14 cellular contexts compared by ENCODE assay signal in the genomic region with DNA sequence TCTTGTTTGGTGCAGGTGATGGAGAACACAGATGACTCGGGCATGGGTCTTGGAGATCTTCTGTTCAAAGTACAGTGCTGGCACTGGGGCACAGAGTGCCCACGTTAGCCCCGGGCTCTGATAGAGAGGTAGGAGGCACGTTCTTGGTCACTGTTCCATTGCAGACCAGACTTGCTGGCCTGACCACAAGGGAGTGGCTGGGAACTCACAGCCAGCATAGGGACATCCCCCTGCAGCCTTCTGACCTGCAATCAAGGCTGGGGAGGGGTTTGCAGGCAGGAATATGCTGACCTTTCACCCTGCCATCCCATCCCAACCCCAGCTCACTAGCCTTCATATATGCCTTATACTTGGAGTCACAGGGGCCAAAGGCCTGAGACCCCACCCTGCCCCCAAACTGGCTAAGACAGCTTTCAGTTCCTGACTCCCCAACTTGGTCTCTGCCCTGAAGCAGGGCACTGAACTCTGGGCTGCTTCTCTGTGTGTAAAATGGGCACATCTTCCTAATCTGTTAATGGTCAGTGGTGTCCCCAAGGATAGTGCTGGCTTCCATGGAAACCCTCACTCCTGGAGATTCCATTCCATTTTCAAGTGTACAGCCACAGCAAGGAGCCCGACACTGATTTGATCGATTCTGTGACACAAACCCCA. TPM values are rescaled to one million over a fixed set of nuclear protein-coding genes. Genes with fewer than 3 reads are reported as not detected.
DNase-seq lines count a peak whose midpoint lies in the region; ATAC-seq, FAIRE-seq and TF ChIP-seq lines count a peak whose summit lies in the region.
"Had no signal": no experiment of that assay in that cellular context is flagged by ENCODE, and none has a peak within 500 bp of the region (broad histone marks: within the 10 kb centered on the region; RNA-seq: fewer than 3 reads in every experiment).

No MANE protein-coding gene starts in this region.

- H3K4me1 Mint-ChIP-seq in astrocyte (ENCODE audit: low read depth, unreplicated experiment), result peaks cover 4% of the 10 kb centered on the region
- H3K4me1 Mint-ChIP-seq in mesothelial cell of epicardium, result peaks cover 15% of the 10 kb centered on the region

- H4K20me1 ChIP-seq in astrocyte (ENCODE audit: insufficient read depth, low read length), result peaks cover 55% of the 10 kb centered on the region
- no peaks in the 10 kb centered on the region for H4K20me1 ChIP-seq in GM23248 (ENCODE audit: insufficient read depth)

- no peak for ATAC-seq in body of pancreas

- no peak overlapping the region for H3K4me3 Mint-ChIP-seq in astrocyte (ENCODE audit: unreplicated experiment)
- no peak overlapping the region for H3K4me3 Mint-ChIP-seq in mesothelial cell of epicardium

- H3K36me3 Mint-ChIP-seq in astrocyte (ENCODE audit: low read depth, unreplicated experiment), result peaks cover 14% of the 10 kb centered on the region
- peaks cover 9% of the 10 kb centered on the region for H3K36me3 Mint-ChIP-seq in mesothelial cell of epicardium

- no peak overlapping the region for H3K9ac ChIP-seq in astrocyte (ENCODE audit: low read length)
- H3K9ac ChIP-seq in GM23248, result no peak overlapping the region

- H3K27me3 Mint-ChIP-seq in astrocyte (ENCODE audit: low read depth, unreplicated experiment) (no peaks in the 10 kb centered on the region), mesothelial cell of epicardium (ENCODE audit: low read depth) (no peaks in the 10 kb centered on the region)

- H3K9me2 ChIP-seq in GM23248 (ENCODE audit: insufficient read depth), result no peaks in the 10 kb centered on the region

- H3K4me1 ChIP-seq in astrocyte (ENCODE audit: insufficient read depth, low read length), result peaks cover 4% of the 10 kb centered on the region
- peaks cover 31% of the 10 kb centered on the region for H3K4me1 ChIP-seq in body of pancreas
- H3K4me1 ChIP-seq in GM23248 (ENCODE audit: insufficient read depth), result peaks cover 8% of the 10 kb centered on the region; the same call in 1 of the 2 replicates

- peaks cover 43% of the 10 kb centered on the region for H3K79me2 ChIP-seq in astrocyte (ENCODE audit: insufficient read depth, low read length)
- H3K79me2 ChIP-seq in GM23248 (ENCODE audit: insufficient read depth), result peaks cover 44% of the 10 kb centered on the region

- FAIRE-seq in astrocyte (lab: Jason Lieb, UNC), result no peak
- FAIRE-seq: islet of Langerhans had no signal

- H3K36me3 ChIP-seq in astrocyte (ENCODE audit: insufficient read depth, low read length) (peaks cover 38% of the 10 kb centered on the region), body of pancreas (replicated peaks in 1 of 2; ENCODE audit: insufficient read depth in 1 of 2, low read depth in 2 of 2) (peaks cover 30 to 50% of the 10 kb centered on the region in 2 donors), GM23248 (ENCODE audit: low read depth) (peaks cover 16% of the 10 kb centered on the region; the same call in 1 of the 2 replicates)

- H3K4me2 ChIP-seq in astrocyte (ENCODE audit: low read length), result no peak overlapping the region
- H3K4me2 ChIP-seq in GM23248 (ENCODE audit: unreplicated experiment), result no peak overlapping the region
- H3K4me2 ChIP-seq: PC-9 had no signal

- H3K9me3 Mint-ChIP-seq in astrocyte (ENCODE audit: unreplicated experiment) (no peaks in the 10 kb centered on the region), mesothelial cell of epicardium (no peaks in the 10 kb centered on the region)

- intact Hi-C loops in body of pancreas (cut with DNase I), result no loop called here

- H3K9me3 ChIP-seq in astrocyte (ENCODE audit: insufficient read depth, low read depth, low read length) (no peaks in the 10 kb centered on the region), body of pancreas (no peaks in the 10 kb centered on the region), GM23248 (ENCODE audit: low read depth) (no peaks in the 10 kb centered on the region)
- H3K9me3 ChIP-seq: right lobe of liver, tibial nerve had no signal

- H3K27ac Mint-ChIP-seq in astrocyte (ENCODE audit: unreplicated experiment) (peak overlapping the region; percentile 47), mesothelial cell of epicardium (no peak overlapping the region)

- H3K27ac ChIP-seq in 22Rv1, result peak overlapping the region; percentile 37
- H3K27ac ChIP-seq in astrocyte (ENCODE audit: low read depth, low read length), result no peak overlapping the region
- no peak overlapping the region for H3K27ac ChIP-seq in body of pancreas
- H3K27ac ChIP-seq in GM23248, result no peak overlapping the region
- H3K27ac ChIP-seq: PC-9, right lobe of liver, tibial nerve had no signal

- H3K4me3 ChIP-seq in astrocyte (ENCODE audit: insufficient read depth, low read depth, low read length) (no peak overlapping the region), body of pancreas (no peak overlapping the region), GM23248 (no peak overlapping the region)
- H3K4me3 ChIP-seq: PC-9, right lobe of liver, tibial nerve had no signal

- 57 to 83% methylated on average over 2 to 6 of the region's 6 CpGs for WGBS in body of pancreas, 2 donors
- WGBS in GM23248 (ENCODE audit: low coverage in 1 of 2, low lambda C conversion rate in 2 of 2, missing lambda C conversion rate in 2 of 2), 2 experiments, result 50 to 64% methylated on average over 6 of the region's 6 CpGs

- DNase-seq in astrocyte (ENCODE audit: low read depth), result no peak
- no peak for DNase-seq in mesothelial cell of epicardium (ENCODE audit: low spot score in 2 of 2, unreplicated experiment in 2 of 2)
- DNase-seq in body of pancreas, result no peak
- DNase-seq in GM23248, result no peak
- DNase-seq: GF-D8, NCI-H1694, NCI-H446 treated with DMSO at 0.1 percent for 48 hours, PC-9, WERI-Rb-1 had no signal

- in situ Hi-C loops in GM18951 (cut with MboI; ENCODE audit: low sequenced_read_pairs, unreplicated experiment) (no loop called here), GM23248 (cut with MboI) (no loop called here)

- H3K27me3 ChIP-seq in astrocyte (ENCODE audit: insufficient read depth, low read length) (no peaks in the 10 kb centered on the region), body of pancreas (no peaks in the 10 kb centered on the region), GM23248 (replicated peaks; ENCODE audit: insufficient read depth) (no peaks in the 10 kb centered on the region)
- H3K27me3 ChIP-seq: right lobe of liver, tibial nerve had no signal

- peaks cover 16% of the 10 kb centered on the region for H3F3A ChIP-seq in GM23248 (ENCODE audit: insufficient read depth)

- TF ChIP-seq CTCF in 22Rv1 (IDR thresholded peaks at IDR 0.05) (no peak), astrocyte (IDR thresholded peaks at IDR 0.05; ENCODE audit: insufficient read depth, low read depth, low read length) (no peak), mesothelial cell of epicardium (IDR thresholded peaks at IDR 0.05; ENCODE audit: unreplicated experiment) (no peak), body of pancreas (IDR thresholded peaks at IDR 0.05) (no peak)

- H2AFZ ChIP-seq in astrocyte (ENCODE audit: low read depth, low read length) (no peak overlapping the region), GM23248 (no peak overlapping the region)
- H2AFZ ChIP-seq: PC-9 had no signal

- TF ChIP-seq POLR2A in GM18951 (IDR thresholded peaks at IDR 0.05; ENCODE audit: extremely low read depth, insufficient read depth, insufficient read length) (peak; percentile 46), body of pancreas (IDR thresholded peaks at IDR 0.05) (peak in 1 of 3 donors; percentile 11)

RNA-seq across cellular contexts. Expression of a gene that starts 4.6 kb away (rescaled TPM):
- total RNA-seq in astrocyte (42.6 and 45.1 TPM in 2 replicates), mesothelial cell of epicardium (41.3 to 45.3 TPM (median 43.8 TPM) in 3 replicates), body of pancreas (10 to 100 TPM; 34.2 to 35.6 TPM)
- total RNA-seq in GM23248 (2014; rRNA removed; shearing (Covaris generic)), result 65.6 and 78.4 TPM in 2 replicates
- 48.6 and 53.3 TPM in 2 replicates for polyA plus RNA-seq in GM23248 (2016; fragmentation: Nextera tagmentation; extraction: Ambion mirVana)

RNA-seq across cellular contexts. Expression of a gene that starts 4.8 kb away (rescaled TPM):
- total RNA-seq in astrocyte, result 670 and 694 TPM in 2 replicates
- total RNA-seq in mesothelial cell of epicardium, result 710 to 765 TPM (median 760 TPM) in 3 replicates
- total RNA-seq in body of pancreas, result 1,000 to 10,000 TPM; 1,320 to 1,355 TPM
- 180 and 199 TPM in 2 replicates for total RNA-seq in GM23248 (2014; rRNA removed; shearing (Covaris generic))
- 342 and 365 TPM in 2 replicates for polyA plus RNA-seq in GM23248 (2016; fragmentation: Nextera tagmentation; extraction: Ambion mirVana)

RNA-seq across cellular contexts. Expression of a gene that starts 7.6 kb away (rescaled TPM):
- 43.0 and 49.9 TPM in 2 replicates for total RNA-seq in astrocyte
- total RNA-seq in mesothelial cell of epicardium, result 45.4 to 52.6 TPM (median 47.8 TPM) in 3 replicates
- total RNA-seq in body of pancreas, result 10 to 100 TPM; 41.0 to 97.2 TPM
- 29.5 and 64.2 TPM in 2 replicates for total RNA-seq in GM23248 (2014; rRNA removed; shearing (Covaris generic))
- polyA plus RNA-seq in GM23248 (2016; fragmentation: Nextera tagmentation; extraction: Ambion mirVana), result 18.0 and 21.2 TPM in 2 replicates

RNA-seq across cellular contexts. Expression of a gene that starts 9.2 kb away (rescaled TPM):
- 8.1 and 10.0 TPM in 2 replicates for total RNA-seq in astrocyte
- total RNA-seq in mesothelial cell of epicardium, result 6.7 to 7.5 TPM (median 7.3 TPM) in 3 replicates
- 10 to 100 TPM; 18.7 to 33.9 TPM for total RNA-seq in body of pancreas
- total RNA-seq in GM23248 (2014; rRNA removed; shearing (Covaris generic)), result 12.3 and 13.2 TPM in 2 replicates
- 15.5 and 15.6 TPM in 2 replicates for polyA plus RNA-seq in GM23248 (2016; fragmentation: Nextera tagmentation; extraction: Ambion mirVana)

RNA-seq across cellular contexts. Expression of a gene that starts 15.1 kb away (rescaled TPM):
- total RNA-seq in astrocyte, result 18.0 and 23.9 TPM in 2 replicates
- 73.4 to 75.6 TPM (median 74.2 TPM) in 3 replicates for total RNA-seq in mesothelial cell of epicardium
- 10 to 100 TPM; 25.4 to 85.6 TPM for total RNA-seq in body of pancreas
- 0.65 and 0.89 TPM in 2 replicates for total RNA-seq in GM23248 (2014; rRNA removed; shearing (Covaris generic))
- 2.5 and 2.6 TPM in 2 replicates for polyA plus RNA-seq in GM23248 (2016; fragmentation: Nextera tagmentation; extraction: Ambion mirVana)
